Comparison of ENCODE assay signal across 1 cellular context in the genomic region with DNA sequence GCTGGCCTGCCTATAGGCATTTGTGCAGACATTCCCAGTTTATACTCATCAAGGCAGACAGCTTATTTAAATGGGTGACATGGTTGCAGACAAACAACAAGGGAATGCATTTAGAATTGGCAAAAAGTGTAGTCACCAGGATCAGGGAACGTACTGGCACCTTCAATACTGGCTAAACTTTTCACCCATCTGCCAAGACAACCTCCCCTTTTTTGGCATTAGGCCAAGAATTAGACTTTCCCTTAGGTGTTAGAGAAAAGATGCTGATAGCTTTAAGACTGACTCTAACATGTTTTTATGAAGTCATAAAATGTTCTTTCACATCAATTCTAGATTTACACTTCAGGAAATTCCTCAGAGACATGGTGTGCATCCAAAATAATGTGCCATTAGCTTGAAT.
A peak's percentile ranks its signal among the peaks of the same experiment; 100 is the strongest.
TF ChIP-seq lines count a peak whose summit lies in the region.

No MANE protein-coding gene starts in this region.

TF ChIP-seq in K562, 482 proteins besides CTCF, POLR2A, EP300 and RAD21 (continued from another document):
- TF ChIP-seq EGR1 (conservative IDR thresholded peaks at IDR 0.05) (no peak), SMAD1 (IDR thresholded peaks at IDR 0.05; ENCODE audit: low read depth, low read length, partially characterized antibody) (peak; percentile 42), MEF2A (IDR thresholded peaks at IDR 0.05; ENCODE audit: control insufficient read depth, low read depth, low read length) (no peak), ZNF407 (IDR thresholded peaks at IDR 0.05; ENCODE audit: low read depth) (no peak), HMG20B (CRISPR knock-in tag; IDR thresholded peaks at IDR 0.05) (no peak), HMGN3 (IDR thresholded peaks at IDR 0.05; ENCODE audit: borderline replicate concordance, extremely low read depth, insufficient read length, low read depth, low read length) (no peak), PHF8 (IDR thresholded peaks at IDR 0.05; ENCODE audit: borderline replicate concordance, low read length) (no peak), RCOR1 (IDR thresholded peaks at IDR 0.05; ENCODE audit: borderline replicate concordance in 1 of 2, low read depth in 2 of 2, low read length in 2 of 2) (no peak), ZNF175 (CRISPR knock-in tag; IDR thresholded peaks at IDR 0.05; ENCODE audit: low read depth) (no peak), GABPB2 (CRISPR knock-in tag; conservative IDR thresholded peaks at IDR 0.05) (no peak), NCOA1 (IDR thresholded peaks at IDR 0.05; ENCODE audit: low read depth) (no peak), NFIX (CRISPR knock-in tag; IDR thresholded peaks at IDR 0.05; ENCODE audit: low read depth) (peak; percentile 94), TRIM28 (IDR thresholded peaks at IDR 0.05) (no peak)
- TF ChIP-seq, protein P1, sequence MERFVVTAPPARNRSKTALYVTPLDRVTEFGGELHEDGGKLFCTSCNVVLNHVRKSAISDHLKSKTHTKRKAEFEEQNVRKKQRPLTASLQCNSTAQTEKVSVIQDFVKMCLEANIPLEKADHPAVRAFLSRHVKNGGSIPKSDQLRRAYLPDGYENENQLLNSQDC (CRISPR knock-in tag; IDR thresholded peaks at IDR 0.05) = no peak
